Comparison of ENCODE assay signal across 18 cellular contexts in genomic region chr3:127676456-127676855, GRCh38. TPM values are rescaled to one million over a fixed set of nuclear protein-coding genes. Genes with fewer than 3 reads are reported as not detected.
DNase-seq lines count a peak whose midpoint lies in the region; ATAC-seq and TF ChIP-seq lines count a peak whose summit lies in the region.
"Had no signal": no experiment of that assay in that cellular context is flagged by ENCODE, and none has a peak within 500 bp of the region (broad histone marks: within the 10 kb centered on the region; RNA-seq: fewer than 3 reads in every experiment).

No MANE protein-coding gene starts in this region.

- H3K4me1 ChIP-seq in H9 (ENCODE audit: insufficient read depth, low read length) = no peaks in the 10 kb centered on the region
- H3K4me1 ChIP-seq in endodermal cell (ENCODE audit: control insufficient read depth, insufficient read depth, low read length) = no peaks in the 10 kb centered on the region
- peaks cover 13 to 94% (median 41%) of the 10 kb centered on the region in 6 donors for H3K4me1 ChIP-seq in spleen
- peaks cover 5% of the 10 kb centered on the region for H3K4me1 ChIP-seq in SJCRH30

- H3K36me3 ChIP-seq in endodermal cell (ENCODE audit: control insufficient read depth, insufficient read depth, low read length) = no peaks in the 10 kb centered on the region
- peaks cover 0 to 72% (median 35%) of the 10 kb centered on the region in 6 donors for H3K36me3 ChIP-seq in spleen
- H3K36me3 ChIP-seq in SJCRH30 = no peaks in the 10 kb centered on the region

- H3K27me3 ChIP-seq in H9 (ENCODE audit: insufficient read depth, low read length) (no peaks in the 10 kb centered on the region), endodermal cell (ENCODE audit: control insufficient read depth, insufficient read depth, low read length, poor library complexity, severe bottlenecking) (peaks cover 8% of the 10 kb centered on the region), spleen (replicated peaks in 1 of 7) (no peaks in the 10 kb centered on the region), SJCRH30 (no peaks in the 10 kb centered on the region)
- H3K27me3 ChIP-seq: upper lobe of left lung had no signal

- H2BK20ac ChIP-seq in H9 (ENCODE audit: low read depth, low read length, poor library complexity, severe bottlenecking) = no peak overlapping the region

- H3K18ac ChIP-seq in H9 (ENCODE audit: insufficient read length, low read depth, low read length) = no peak overlapping the region

- no peak overlapping the region for H4K91ac ChIP-seq in H9 (ENCODE audit: insufficient read length, low read depth, low read length)

- H2BK120ac ChIP-seq in H9 (ENCODE audit: low read depth, low read length, poor library complexity, severe bottlenecking) = no peak overlapping the region

- WGBS in H9 (ENCODE audit: extremely low coverage, insufficient read length, low lambda C conversion rate) = no CpG with 5 or more reads among the region's 4 CpGs
- 88 to 91% methylated on average over 2 to 4 of the region's 4 CpGs for WGBS in endodermal cell (ENCODE audit: insufficient coverage in 1 of 2, insufficient read length in 1 of 2), 2 experiments
- 60 to 94% (median 80%) methylated on average over 1 to 4 of the region's 4 CpGs for WGBS in spleen, 5 donors

- no peak overlapping the region for H2AFZ ChIP-seq in H9 (ENCODE audit: low read length)
- H2AFZ ChIP-seq: GM23338 had no signal

- no peak overlapping the region for H4K5ac ChIP-seq in H9 (ENCODE audit: insufficient read length, low read depth, low read length)

- peaks cover 10% of the 10 kb centered on the region for H3K23me2 ChIP-seq in H9 (ENCODE audit: insufficient read length, low read depth, low read length, poor library complexity, severe bottlenecking)

- H2BK15ac ChIP-seq in H9 (ENCODE audit: low read depth, low read length) = no peak overlapping the region

- DNase-seq in activated CD8-positive, alpha-beta memory T cell treated with anti-CD3 and anti-CD28 coated beads for 24 hours = peak; percentile 48
- DNase-seq in activated CD8-positive, alpha-beta memory T cell treated with anti-CD3 and anti-CD28 coated beads, Interleukin-2, amount 10 ng/mL, durations not matched to agents 7 days and 5 days = no peak
- DNase-seq in H9 = peak; percentile 15
- peak; percentile 20 for DNase-seq in endodermal cell
- peak; percentile 76 for DNase-seq in spleen
- no peak for DNase-seq in dedifferentiated amniotic fluid mesenchymal stem cell (ENCODE audit: extremely low spot score)
- no peak for DNase-seq in SJCRH30
- DNase-seq: activated CD4-positive, alpha-beta T cell treated with anti-CD3 and anti-CD28 coated beads, Interleukin-2, amount 10 ng/mL, durations not matched to agents 24 days and 14 days; activated T-cell treated with anti-CD3 and anti-CD28 coated beads, Interleukin-2, amount 50 U/mL, for 72 hours; DMS79; GF-D8; Karpas-422; NCI-H526 had no signal

- H3K27ac Mint-ChIP-seq in activated CD8-positive, alpha-beta memory T cell treated with anti-CD3 and anti-CD28 coated beads, Interleukin-2, amount 10 ng/mL, durations not matched to agents 7 days and 5 days = no peak overlapping the region
- H3K27ac Mint-ChIP-seq in H9 = peak overlapping the region in 1 of 3 experiments; percentile 16; a peak in 2 of 7 replicates
- H3K27ac Mint-ChIP-seq in endodermal cell = no peak overlapping the region
- H3K27ac Mint-ChIP-seq: activated T-cell treated with anti-CD3 and anti-CD28 coated beads, Interleukin-2, amount 50 U/mL, for 72 hours; memory B cell had no signal

- no peak overlapping the region for H3K23ac ChIP-seq in H9 (ENCODE audit: insufficient read length, low read depth, low read length)

- H4K8ac ChIP-seq in H9 (replicated peaks; ENCODE audit: insufficient read length, low read depth, low read length) = no peak overlapping the region

- no peaks in the 10 kb centered on the region for H3K9me3 Mint-ChIP-seq in activated CD8-positive, alpha-beta memory T cell treated with anti-CD3 and anti-CD28 coated beads, Interleukin-2, amount 10 ng/mL, durations not matched to agents 7 days and 5 days (ENCODE audit: low read depth)
- H3K9me3 Mint-ChIP-seq in H9 = no peaks in the 10 kb centered on the region
- H3K9me3 Mint-ChIP-seq in endodermal cell = no peaks in the 10 kb centered on the region
- H3K9me3 Mint-ChIP-seq: activated CD4-positive, alpha-beta T cell treated with anti-CD3 and anti-CD28 coated beads, Interleukin-2, amount 10 ng/mL, durations not matched to agents 24 days and 14 days; activated naive CD4-positive, alpha-beta T cell treated with anti-CD3 and anti-CD28 coated beads, Interleukin-2, amount 50 U/mL, for 72 hours; activated T-cell treated with anti-CD3 and anti-CD28 coated beads, Interleukin-2, amount 50 U/mL, for 72 hours; memory B cell had no signal

- H3K36me3 Mint-ChIP-seq in activated CD8-positive, alpha-beta memory T cell treated with anti-CD3 and anti-CD28 coated beads, Interleukin-2, amount 10 ng/mL, durations not matched to agents 7 days and 5 days = no peaks in the 10 kb centered on the region
- H3K36me3 Mint-ChIP-seq in H9 (ENCODE audit: insufficient read depth in 1 of 3, low read depth in 3 of 3) (no peaks in the 10 kb centered on the region; a peak in 1 of 7 replicates), endodermal cell (ENCODE audit: low read depth) (no peaks in the 10 kb centered on the region)

- no peak overlapping the region for H3K4me2 ChIP-seq in H9 (ENCODE audit: insufficient read depth, insufficient read length, low read length)
- H3K4me2 ChIP-seq: GM23338 had no signal

- H4K20me1 ChIP-seq in H9 (ENCODE audit: control insufficient read depth, insufficient read depth, insufficient read length) = no peaks in the 10 kb centered on the region

- CTCF ChIA-PET in activated CD8-positive, alpha-beta memory T cell treated with anti-CD3 and anti-CD28 coated beads, Interleukin-2, amount 10 ng/mL, durations not matched to agents 7 days and 5 days (lab: Charles Lee) = interaction anchor here (1.5 kb wide), 1 partner anchor 18 kb away, joined by 3 read pairs; no protein-coding TSS in a partner anchor

- H3K27me3 Mint-ChIP-seq in activated CD8-positive, alpha-beta memory T cell treated with anti-CD3 and anti-CD28 coated beads, Interleukin-2, amount 10 ng/mL, durations not matched to agents 7 days and 5 days = no peaks in the 10 kb centered on the region
- H3K27me3 Mint-ChIP-seq in H9 (ENCODE audit: low read depth) = peaks cover 7% of the 10 kb centered on the region
- peaks cover 12% of the 10 kb centered on the region for H3K27me3 Mint-ChIP-seq in endodermal cell (ENCODE audit: insufficient read depth)
- H3K27me3 Mint-ChIP-seq: activated CD4-positive, alpha-beta T cell treated with anti-CD3 and anti-CD28 coated beads, Interleukin-2, amount 10 ng/mL, durations not matched to agents 24 days and 14 days; memory B cell had no signal

- no peak overlapping the region for H3K14ac ChIP-seq in H9 (ENCODE audit: insufficient read depth, low read length)

- H3T11ph ChIP-seq in H9 (ENCODE audit: low read length) = no peak overlapping the region

- intact Hi-C loops in spleen (cut with DNase I; ENCODE audit: low total_unique reads) = no loop called here

- ATAC-seq in activated CD8-positive, alpha-beta memory T cell treated with anti-CD3 and anti-CD28 coated beads, Interleukin-2, amount 10 ng/mL, durations not matched to agents 7 days and 5 days = no peak
- no peak for ATAC-seq in GM18858 (IDR thresholded peaks at IDR 0.05; ENCODE audit: unreplicated experiment)
- ATAC-seq: activated naive CD4-positive, alpha-beta T cell treated with anti-CD3 and anti-CD28 coated beads, Interleukin-2, amount 50 U/mL, for 72 hours; activated T-cell treated with anti-CD3 and anti-CD28 coated beads, Interleukin-2, amount 50 U/mL, for 72 hours; GM23338 had no signal

- H3K27ac ChIP-seq in H9 (ENCODE audit: insufficient read length, low read depth, low read length) = no peak overlapping the region
- no peak overlapping the region for H3K27ac ChIP-seq in endodermal cell (ENCODE audit: low read depth, low read length)
- peak overlapping the region in 4 of 8 donors; percentile 44 to 96 (median 82) for H3K27ac ChIP-seq in spleen
- no peak overlapping the region for H3K27ac ChIP-seq in SJCRH30

- H3K56ac ChIP-seq in H9 (ENCODE audit: insufficient read length, low read depth, low read length) = no peak overlapping the region

- no peaks in the 10 kb centered on the region for H3K79me2 ChIP-seq in H9 (ENCODE audit: insufficient read depth, low read length)

- H3K4me3 ChIP-seq in endodermal cell (ENCODE audit: low read length) (no peak overlapping the region), spleen (peak overlapping the region in 1 of 8 donors; percentile 46), SJCRH30 (no peak overlapping the region)
- H3K4me3 ChIP-seq: GM23338, upper lobe of left lung had no signal

- H3K4me1 Mint-ChIP-seq in activated CD8-positive, alpha-beta memory T cell treated with anti-CD3 and anti-CD28 coated beads, Interleukin-2, amount 10 ng/mL, durations not matched to agents 7 days and 5 days = peaks cover 12% of the 10 kb centered on the region
- H3K4me1 Mint-ChIP-seq in H9 (peaks cover 10 to 12% of the 10 kb centered on the region in 2 experiments), endodermal cell (peaks cover 2% of the 10 kb centered on the region)

- H2AK5ac ChIP-seq in H9 (ENCODE audit: insufficient read length, low read length) = no peak overlapping the region

- TF ChIP-seq CTCF in H9 (conservative IDR thresholded peaks at IDR 0.05) (no peak), endodermal cell (conservative IDR thresholded peaks at IDR 0.05) (no peak), spleen (IDR thresholded peaks at IDR 0.05 in 8 of 11, conservative IDR thresholded peaks at IDR 0.05 in 3 of 11) (no peak)

- no peak overlapping the region for H3K4ac ChIP-seq in H9 (ENCODE audit: low read depth, low read length)

- H3K9me3 ChIP-seq in H9 (ENCODE audit: control insufficient read depth, low read depth, low read length) = no peaks in the 10 kb centered on the region
- no peaks in the 10 kb centered on the region for H3K9me3 ChIP-seq in endodermal cell (ENCODE audit: control insufficient read depth, low read length)
- no peaks in the 10 kb centered on the region for H3K9me3 ChIP-seq in spleen
- H3K9me3 ChIP-seq in SJCRH30 (replicated peaks) = no peaks in the 10 kb centered on the region
- H3K9me3 ChIP-seq: upper lobe of left lung had no signal

- H2BK12ac ChIP-seq in H9 (ENCODE audit: insufficient read length, low read depth, low read length) = no peak overlapping the region

- no peak overlapping the region for H2BK5ac ChIP-seq in H9 (ENCODE audit: insufficient read length, low read length)

- no peak overlapping the region for H3K4me3 Mint-ChIP-seq in activated CD8-positive, alpha-beta memory T cell treated with anti-CD3 and anti-CD28 coated beads, Interleukin-2, amount 10 ng/mL, durations not matched to agents 7 days and 5 days
- H3K4me3 Mint-ChIP-seq in H9 (no peak overlapping the region), endodermal cell (no peak overlapping the region)
- H3K4me3 Mint-ChIP-seq: activated CD4-positive, alpha-beta T cell treated with anti-CD3 and anti-CD28 coated beads, Interleukin-2, amount 10 ng/mL, durations not matched to agents 24 days and 14 days; activated T-cell treated with anti-CD3 and anti-CD28 coated beads, Interleukin-2, amount 50 U/mL, for 72 hours; GM23338; memory B cell had no signal

- H3K79me1 ChIP-seq in H9 (ENCODE audit: insufficient read depth, low read depth, low read length, poor library complexity, severe bottlenecking) = no peaks in the 10 kb centered on the region

- TF ChIP-seq POLR2A in spleen (IDR thresholded peaks at IDR 0.05) = no peak

- H3K9ac ChIP-seq in H9 (ENCODE audit: extremely low read depth, insufficient read length, low read length) (no peak overlapping the region), endodermal cell (ENCODE audit: extremely low read depth, low read length, poor library complexity, severe bottlenecking) (no peak overlapping the region)

RNA-seq across cellular contexts. Expression of gene ABTB1, which starts 3.7 kb away (rescaled TPM):
- 10 to 100 TPM; 16.0 to 19.4 TPM for total RNA-seq in activated CD8-positive, alpha-beta memory T cell treated with anti-CD3 and anti-CD28 coated beads, Interleukin-2, amount 10 ng/mL, durations not matched to agents 7 days and 5 days
- 3.9 and 6.2 TPM in 2 replicates for total RNA-seq in H9 (2021)
- 10 to 100 TPM; 10.7 to 14.4 TPM for total RNA-seq in endodermal cell
- polyA plus RNA-seq in endodermal cell (2013, experiment 1 of 2) = 8.1 TPM
- 6.5 TPM for polyA plus RNA-seq in endodermal cell (2013, experiment 2 of 2)
- total RNA-seq in spleen = 100 to 1,000 TPM in 6 of 7 donors, 10 to 100 TPM in 1; 91.9 to 172 (median 152) TPM
- polyA plus RNA-seq in spleen = 100 to 1,000 TPM in 2 of 3 donors, 10 to 100 TPM in 1; 57.9 to 156 (median 138) TPM
- total RNA-seq in SJCRH30 (2014; rRNA removed; shearing (Covaris generic)) = 5.4 and 6.1 TPM in 2 replicates

RNA-seq across cellular contexts. Expression of gene PODXL2, which starts 47.5 kb away (rescaled TPM):
- total RNA-seq in activated CD8-positive, alpha-beta memory T cell treated with anti-CD3 and anti-CD28 coated beads, Interleukin-2, amount 10 ng/mL, durations not matched to agents 7 days and 5 days = 1 to 10 TPM; 1.4 to 2.2 TPM
- total RNA-seq in H9 (2021) (24.6 and 24.8 TPM in 2 replicates), endodermal cell (10 to 100 TPM; 11.8 to 16.5 TPM), spleen (1 to 10 TPM in 6 of 7 donors, under 1 TPM in 1; 0.77 to 3.1 (median 2.5) TPM)
- 49.2 TPM for polyA plus RNA-seq in endodermal cell (2013, experiment 1 of 2)
- polyA plus RNA-seq in endodermal cell (2013, experiment 2 of 2) = 46.8 TPM
- 1 to 10 TPM in 2 of 3 donors, under 1 TPM in 1; 0.87 to 2.7 (median 1.4) TPM for polyA plus RNA-seq in spleen
- 10.7 and 10.9 TPM in 2 replicates for total RNA-seq in SJCRH30 (2014; rRNA removed; shearing (Covaris generic))

Comparison
In these comparisons a context has a peak if more than half of its experiments do, and no peak if none do; other contexts are left out.
1. DNase-seq: peak in activated CD8-positive, alpha-beta memory T cell treated with anti-CD3 and anti-CD28 coated beads for 24 hours (single experiment), H9 (single experiment), endodermal cell (single experiment) and spleen (single experiment); none in activated CD8-positive, alpha-beta memory T cell treated with anti-CD3 and anti-CD28 coated beads, Interleukin-2, amount 10 ng/mL, durations not matched to agents 7 days and 5 days (single experiment), dedifferentiated amniotic fluid mesenchymal stem cell (single experiment) and SJCRH30 (0 of 2).
2. RNA of gene ABTB1, which starts 3.7 kb away (total RNA-seq): 91.9 to 172 TPM in spleen; 16.0 to 19.4 TPM in activated CD8-positive, alpha-beta memory T cell treated with anti-CD3 and anti-CD28 coated beads, Interleukin-2, amount 10 ng/mL, durations not matched to agents 7 days and 5 days, 10.7 to 14.4 TPM in endodermal cell, 3.9 to 6.2 TPM in H9 and 5.4 to 6.1 TPM in SJCRH30; every median in the first group is over 4 times any median in the second.